Comparison of ENCODE assay signal across 4 cellular contexts in genomic region chr16:50947826-50948225, GRCh38.
"Had no signal": no experiment of that assay in that cellular context is flagged by ENCODE, and none has a peak within 500 bp of the region (broad histone marks: within the 10 kb centered on the region; RNA-seq: fewer than 3 reads in every experiment).

No MANE protein-coding gene starts in this region.

- H3K4me3 ChIP-seq: K562 had no signal

- DNase-seq: IMR-90, KBM-7, KG1 had no signal
